In genomic region chr16:86573215-86573614, GRCh38 we compare ENCODE assay signal across 22 cellular contexts. TPM values are rescaled to one million over a fixed set of nuclear protein-coding genes. Genes with fewer than 3 reads are reported as not detected.
DNase-seq lines count a peak whose midpoint lies in the region; ATAC-seq and TF ChIP-seq lines count a peak whose summit lies in the region.
"Had no signal": no experiment of that assay in that cellular context is flagged by ENCODE, and none has a peak within 500 bp of the region (broad histone marks: within the 10 kb centered on the region; RNA-seq: fewer than 3 reads in every experiment).

No MANE protein-coding gene starts in this region.

- no peaks in the 10 kb centered on the region for H3K9me3 Mint-ChIP-seq in endodermal cell
- H3K9me3 Mint-ChIP-seq: activated B cell treated with CpG ODN at 0.5 μM for 24 hours; activated CD4-positive, alpha-beta memory T cell treated with anti-CD3 and anti-CD28 coated beads, Interleukin-2, amount 10 ng/mL, durations not matched to agents 7 days and 5 days; stimulated activated naive CD8-positive, alpha-beta T cell treated with anti-CD3 and anti-CD28 coated beads, Interleukin-15, amount 100 ng/mL, for 72 hours; T-helper 1 cell treated with Interleukin-12 subunit alpha and Interleukin-12 subunit beta and Interleukin-4 antibody, amounts not matched to agents 30 μg/mL and 1 μg/mL, for 36 hours; type B pancreatic cell had no signal

- POLR2A ChIA-PET in RWPE1 (lab: Yijun Ruan, JAX; ENCODE audit: low non-redundant PET) = no interaction called here

- peak; percentile 51 for DNase-seq in ELF-1 (ENCODE audit: low read depth, low spot score)
- DNase-seq in RWPE1 (ENCODE audit: low spot score) = no peak
- DNase-seq in endodermal cell = peak; percentile 88
- peak; percentile 88 for DNase-seq in osteoblast (ENCODE audit: insufficient read length, low spot score, missing footprints)
- DNase-seq in LoVo (ENCODE audit: low spot score) = no peak
- DNase-seq in uterus = no peak
- no peak for DNase-seq in NCI-H146 (lab: John Stamatoyannopoulos, UW)
- DNase-seq: activated B cell treated with CpG ODN at 0.5 μM for 24 hours; activated CD4-positive, alpha-beta memory T cell treated with anti-CD3 and anti-CD28 coated beads, Interleukin-2, amount 10 ng/mL, durations not matched to agents 7 days and 5 days; AML-193; amygdala; cerebellar nuclear complex; KG1; naive B cell; NCI-H187 treated with DMSO at 0.1 percent for 48 hours; SIG-M5; stimulated activated CD4-positive, alpha-beta T cell treated with anti-CD3 and anti-CD28 coated beads, Interleukin-4, amount 100 ng/mL, for 4 hours; stimulated activated naive CD8-positive, alpha-beta T cell treated with anti-CD3 and anti-CD28 coated beads, Interleukin-15, amount 100 ng/mL, for 72 hours had no signal

- no peak overlapping the region for H3K4me3 Mint-ChIP-seq in endodermal cell
- H3K4me3 Mint-ChIP-seq: activated B cell treated with CpG ODN at 0.5 μM for 24 hours; activated CD4-positive, alpha-beta memory T cell treated with anti-CD3 and anti-CD28 coated beads, Interleukin-2, amount 10 ng/mL, durations not matched to agents 7 days and 5 days; stimulated activated naive CD8-positive, alpha-beta T cell treated with anti-CD3 and anti-CD28 coated beads, Interleukin-15, amount 100 ng/mL, for 72 hours; T-helper 1 cell treated with Interleukin-12 subunit alpha and Interleukin-12 subunit beta and Interleukin-4 antibody, amounts not matched to agents 30 μg/mL and 1 μg/mL, for 36 hours had no signal

- peaks cover 100% of the 10 kb centered on the region for H3K79me2 ChIP-seq in osteoblast (ENCODE audit: insufficient read depth, low read length)

- H3K4me1 Mint-ChIP-seq in endodermal cell = peaks cover 30% of the 10 kb centered on the region

- peaks cover 3% of the 10 kb centered on the region for H4K20me1 ChIP-seq in osteoblast (ENCODE audit: insufficient read depth, low read length)

- peaks cover 11% of the 10 kb centered on the region for H3K4me1 ChIP-seq in endodermal cell (ENCODE audit: control insufficient read depth, insufficient read depth, low read length)
- H3K4me1 ChIP-seq in osteoblast (ENCODE audit: insufficient read depth, low read length) = peaks cover 29% of the 10 kb centered on the region
- no peaks in the 10 kb centered on the region for H3K4me1 ChIP-seq in uterus

- ATAC-seq in GM18511 (IDR thresholded peaks at IDR 0.05; ENCODE audit: unreplicated experiment) = no peak
- ATAC-seq: stimulated activated naive CD8-positive, alpha-beta T cell treated with anti-CD3 and anti-CD28 coated beads, Interleukin-15, amount 100 ng/mL, for 72 hours had no signal

- TF ChIP-seq CTCF in RWPE1 (conservative IDR thresholded peaks at IDR 0.05; ENCODE audit: low read depth) (no peak), endodermal cell (conservative IDR thresholded peaks at IDR 0.05) (no peak), osteoblast (IDR thresholded peaks at IDR 0.05; ENCODE audit: extremely low read depth, low read depth, low read length) (no peak), uterus (IDR thresholded peaks at IDR 0.05) (no peak)

- WGBS in endodermal cell (ENCODE audit: insufficient coverage in 1 of 2, insufficient read length in 1 of 2), 2 experiments = 51% methylated on average over 8 of the region's 8 CpGs; no CpG with 5 or more reads in 1 of the 2 experiments

- H3K4me3 ChIP-seq in endodermal cell (ENCODE audit: low read length) = no peak overlapping the region
- H3K4me3 ChIP-seq in osteoblast (ENCODE audit: insufficient read depth, low read length) = peak overlapping the region; percentile 97
- H3K4me3 ChIP-seq in uterus = no peak overlapping the region
- H3K4me3 ChIP-seq: HAP-1 had no signal

- H3K27me3 Mint-ChIP-seq in endodermal cell (ENCODE audit: insufficient read depth) = peaks cover 100% of the 10 kb centered on the region

- H3K9ac ChIP-seq in endodermal cell (ENCODE audit: extremely low read depth, low read length, poor library complexity, severe bottlenecking) = no peak overlapping the region

- CTCF ChIA-PET in RWPE1 (lab: Yijun Ruan, JAX) = interaction anchor here (0.7 to 1.4 kb wide), 2 partner anchors 9 to 489 kb away, joined by 3 to 5 read pairs; no protein-coding TSS in a partner anchor

- H2AFZ ChIP-seq in osteoblast (ENCODE audit: low read length) = no peak overlapping the region

- peak overlapping the region; percentile 99 for H3K4me2 ChIP-seq in osteoblast (ENCODE audit: insufficient read depth, low read length)

- no peak for TF ChIP-seq POLR2A in uterus (IDR thresholded peaks at IDR 0.05)

- H3K9me3 ChIP-seq in endodermal cell (ENCODE audit: control insufficient read depth, low read length) = no peaks in the 10 kb centered on the region
- H3K9me3 ChIP-seq in osteoblast (ENCODE audit: low read depth, low read length) = no peaks in the 10 kb centered on the region
- H3K9me3 ChIP-seq in uterus = no peaks in the 10 kb centered on the region
- H3K9me3 ChIP-seq: HAP-1 had no signal

- peak overlapping the region; percentile 45 for H3K27ac ChIP-seq in RWPE1
- H3K27ac ChIP-seq in endodermal cell (ENCODE audit: low read depth, low read length) = no peak overlapping the region
- H3K27ac ChIP-seq in osteoblast (ENCODE audit: low read depth, low read length) = peak overlapping the region; percentile 96
- H3K27ac ChIP-seq in uterus = no peak overlapping the region

- intact Hi-C loops in uterus (cut with DNase I; ENCODE audit: low total_unique reads) = no loop called here

- peaks cover 99% of the 10 kb centered on the region for H3K27me3 ChIP-seq in endodermal cell (ENCODE audit: control insufficient read depth, insufficient read depth, low read length, poor library complexity, severe bottlenecking)
- no peaks in the 10 kb centered on the region for H3K27me3 ChIP-seq in osteoblast (ENCODE audit: insufficient read depth, low read length)
- H3K27me3 ChIP-seq in uterus = peaks cover 8 to 55% of the 10 kb centered on the region in 2 donors

- H3K36me3 ChIP-seq in endodermal cell (ENCODE audit: control insufficient read depth, insufficient read depth, low read length) (no peaks in the 10 kb centered on the region), osteoblast (ENCODE audit: insufficient read depth, low read length) (peaks cover 77% of the 10 kb centered on the region), uterus (no peaks in the 10 kb centered on the region)
- H3K36me3 ChIP-seq: HAP-1 had no signal

- H3K36me3 Mint-ChIP-seq in endodermal cell (ENCODE audit: low read depth) = no peaks in the 10 kb centered on the region
- H3K36me3 Mint-ChIP-seq: naive B cell had no signal

- H3K27ac Mint-ChIP-seq in endodermal cell = no peak overlapping the region
- H3K27ac Mint-ChIP-seq: activated B cell treated with CpG ODN at 0.5 μM for 24 hours; activated CD4-positive, alpha-beta memory T cell treated with anti-CD3 and anti-CD28 coated beads, Interleukin-2, amount 10 ng/mL, durations not matched to agents 7 days and 5 days; naive B cell; stimulated activated naive CD8-positive, alpha-beta T cell treated with anti-CD3 and anti-CD28 coated beads, Interleukin-15, amount 100 ng/mL, for 72 hours; T-helper 1 cell treated with Interleukin-12 subunit alpha and Interleukin-12 subunit beta and Interleukin-4 antibody, amounts not matched to agents 30 μg/mL and 1 μg/mL, for 36 hours; type B pancreatic cell had no signal

RNA-seq across cellular contexts. Expression of gene FOXL1, which starts 5.1 kb away (rescaled TPM):
- total RNA-seq in endodermal cell (under 1 TPM in 1 of 2 donors, not detected in 1; 0.37 TPM), osteoblast (2.5 and 3.2 TPM in 2 replicates), uterus (1 to 10 TPM in 1 of 4 donors, under 1 TPM in 2, not detected in 1; under 0.01 to 3.2 (median 0.76) TPM)
- polyA plus RNA-seq in endodermal cell (2013, experiment 1 of 2) = 0.39 TPM
- polyA plus RNA-seq in endodermal cell (2013, experiment 2 of 2) = 0.58 TPM
- total RNA-seq: activated B cell treated with CpG ODN at 0.5 μM for 24 hours; activated CD4-positive, alpha-beta memory T cell treated with anti-CD3 and anti-CD28 coated beads, Interleukin-2, amount 10 ng/mL, durations not matched to agents 7 days and 5 days had no signal

RNA-seq across cellular contexts. Expression of gene FOXC2, which starts 6.6 kb away (rescaled TPM):
- under 1 TPM in 1 of 2 donors, not detected in 1; 0.20 TPM for total RNA-seq in endodermal cell
- polyA plus RNA-seq in endodermal cell (2013, experiment 1 of 2) = 1.00 TPM
- polyA plus RNA-seq in endodermal cell (2013, experiment 2 of 2) = 1.2 TPM
- total RNA-seq in osteoblast = 2.2 and 2.4 TPM in 2 replicates
- 1 to 10 TPM in 1 of 4 donors, under 1 TPM in 1, not detected in 2; 0.21 to 2.6 TPM for total RNA-seq in uterus
- total RNA-seq: activated B cell treated with CpG ODN at 0.5 μM for 24 hours; activated CD4-positive, alpha-beta memory T cell treated with anti-CD3 and anti-CD28 coated beads, Interleukin-2, amount 10 ng/mL, durations not matched to agents 7 days and 5 days had no signal

RNA-seq across cellular contexts. Expression of gene MTHFSD, which starts 18.2 kb away (rescaled TPM):
- total RNA-seq in endodermal cell (10 to 100 TPM; 15.0 to 25.8 TPM), osteoblast (18.5 and 20.3 TPM in 2 replicates), uterus (10 to 100 TPM in 2 of 4 donors, 1 to 10 TPM in 2; 2.9 to 26.0 (median 13.1) TPM)
- polyA plus RNA-seq in endodermal cell (2013, experiment 1 of 2) = 24.2 TPM
- polyA plus RNA-seq in endodermal cell (2013, experiment 2 of 2) = 22.7 TPM

Comparison
In these comparisons a context has a peak if more than half of its experiments do, and no peak if none do; other contexts are left out.
1. DNase-seq: peak in ELF-1 (single experiment), endodermal cell (single experiment) and osteoblast (single experiment); none in RWPE1 (single experiment), LoVo (single experiment), uterus (0 of 2) and NCI-H146 (single experiment).
2. H3K27ac ChIP-seq: peak in RWPE1 (single experiment) and osteoblast (single experiment); none in endodermal cell (single experiment) and uterus (0 of 2).